In genomic region chr9:84322830-84323229, GRCh38 we compare ENCODE assay signal across 20 cellular contexts. TPM values are rescaled to one million over a fixed set of nuclear protein-coding genes. Genes with fewer than 3 reads are reported as not detected.
DNase-seq lines count a peak whose midpoint lies in the region; ATAC-seq, FAIRE-seq and TF ChIP-seq lines count a peak whose summit lies in the region.
"Had no signal": no experiment of that assay in that cellular context is flagged by ENCODE, and none has a peak within 500 bp of the region (broad histone marks: within the 10 kb centered on the region; RNA-seq: fewer than 3 reads in every experiment).

No MANE protein-coding gene starts in this region.

- H3K27ac ChIP-seq in osteoblast (ENCODE audit: low read depth, low read length): peak overlapping the region; percentile 41
- H3K27ac ChIP-seq: C4-2B had no signal

- no peak overlapping the region for H3K27ac Mint-ChIP-seq in WTC11
- H3K27ac Mint-ChIP-seq: endodermal cell; stimulated activated naive B cell treated with anti-CD40 and anti-IgM and Interleukin-4, amounts not matched to agents 10 μg/mL and 1 μg/mL and 100 μg/mL, for 72 hours had no signal

- H3K4me2 ChIP-seq in osteoblast (ENCODE audit: insufficient read depth, low read length): peak overlapping the region; percentile 30

- FAIRE-seq in GM12892 (lab: Jason Lieb, UNC): no peak
- FAIRE-seq: small intestine had no signal

- no peaks in the 10 kb centered on the region for H3K79me2 ChIP-seq in osteoblast (ENCODE audit: insufficient read depth, low read length)

- no peaks in the 10 kb centered on the region for H4K20me1 ChIP-seq in osteoblast (ENCODE audit: insufficient read depth, low read length)

- TF ChIP-seq CTCF in osteoblast (IDR thresholded peaks at IDR 0.05; ENCODE audit: extremely low read depth, low read depth, low read length) (no peak), WTC11 (IDR thresholded peaks at IDR 0.05) (no peak)

- peaks cover 32% of the 10 kb centered on the region for H3K4me1 ChIP-seq in osteoblast (ENCODE audit: insufficient read depth, low read length)

- CTCF ChIA-PET in WTC11 (lab: Charles Lee): no interaction called here

- ATAC-seq in WTC11: no peak
- no peak for ATAC-seq in GM21723 (IDR thresholded peaks at IDR 0.05; ENCODE audit: unreplicated experiment)
- ATAC-seq: heart left ventricle; stimulated activated naive B cell treated with anti-CD40 and anti-IgM and Interleukin-4, amounts not matched to agents 10 μg/mL and 1 μg/mL and 100 μg/mL, for 72 hours had no signal

- POLR2A ChIA-PET in WTC11 (lab: Charles Lee): no interaction called here

- H3K9me3 Mint-ChIP-seq in WTC11: peaks cover 1% of the 10 kb centered on the region
- H3K9me3 Mint-ChIP-seq: stimulated activated naive B cell treated with anti-CD40 and anti-IgM and Interleukin-4, amounts not matched to agents 10 μg/mL and 1 μg/mL and 100 μg/mL, for 72 hours had no signal

- H3K27me3 ChIP-seq in osteoblast (ENCODE audit: insufficient read depth, low read length): peaks cover 2% of the 10 kb centered on the region
- H3K27me3 ChIP-seq: heart left ventricle had no signal

- no peak for TF ChIP-seq POLR2A in GM12892 (IDR thresholded peaks at IDR 0.05; ENCODE audit: low read depth, low read length)

- no peak overlapping the region for H2AFZ ChIP-seq in osteoblast (ENCODE audit: low read length)

- peaks cover under 1% of the 10 kb centered on the region; the same call in 1 of the 2 replicates for H3K36me3 Mint-ChIP-seq in WTC11
- H3K36me3 Mint-ChIP-seq: stimulated activated naive B cell treated with anti-CD40 and anti-IgM and Interleukin-4, amounts not matched to agents 10 μg/mL and 1 μg/mL and 100 μg/mL, for 72 hours had no signal

- no peak overlapping the region for H3K4me3 Mint-ChIP-seq in WTC11
- H3K4me3 Mint-ChIP-seq: endodermal cell; stimulated activated naive B cell treated with anti-CD40 and anti-IgM and Interleukin-4, amounts not matched to agents 10 μg/mL and 1 μg/mL and 100 μg/mL, for 72 hours had no signal

- DNase-seq in EL (peak; percentile 84), RPMI7951 (ENCODE audit: low read depth) (peak; percentile 38), dermis blood vessel endothelial cell (peak; percentile 36), osteoblast (ENCODE audit: insufficient read length, low spot score, missing footprints) (no peak), GM12892 (ENCODE audit: insufficient read length) (no peak), T-helper 1 cell (no peak), WTC11 (ENCODE audit: low spot score) (no peak)
- DNase-seq: activated gamma-delta T cell treated with Interleukin-2 at 50 U/mL for 16 hours; DMS79; endodermal cell; H7; heart left ventricle; KBM-7; NCI-H1417 treated with DMSO at 0.1 percent for 48 hours; NCI-H446; occipital lobe; small intestine; stimulated activated naive B cell treated with anti-CD40 and anti-IgM and Interleukin-4, amounts not matched to agents 10 μg/mL and 1 μg/mL and 100 μg/mL, for 72 hours had no signal

- H3K4me1 Mint-ChIP-seq in WTC11: peaks cover 4% of the 10 kb centered on the region
- H3K4me1 Mint-ChIP-seq: endodermal cell; stimulated activated naive B cell treated with anti-CD40 and anti-IgM and Interleukin-4, amounts not matched to agents 10 μg/mL and 1 μg/mL and 100 μg/mL, for 72 hours had no signal

- H3K9me3 ChIP-seq in osteoblast (ENCODE audit: low read depth, low read length): no peaks in the 10 kb centered on the region

- H3K4me3 ChIP-seq in osteoblast (ENCODE audit: insufficient read depth, low read length): no peak overlapping the region
- H3K4me3 ChIP-seq: heart left ventricle had no signal

- H3K27me3 Mint-ChIP-seq in WTC11 (ENCODE audit: low read depth): no peaks in the 10 kb centered on the region

- H3K36me3 ChIP-seq in osteoblast (ENCODE audit: insufficient read depth, low read length): no peaks in the 10 kb centered on the region
- H3K36me3 ChIP-seq: heart left ventricle had no signal

TF ChIP-seq in WTC11, 78 proteins besides CTCF, POLR2A, EP300 and RAD21:
- no peak for TF ChIP-seq ATF6 (CRISPR knock-in tag; IDR thresholded peaks at IDR 0.05)
- no peak for TF ChIP-seq E2F4 (CRISPR knock-in tag; IDR thresholded peaks at IDR 0.05; ENCODE audit: borderline replicate concordance, low read depth)
- TF ChIP-seq MXD4 (CRISPR knock-in tag; IDR thresholded peaks at IDR 0.05; ENCODE audit: borderline replicate concordance): no peak
- TF ChIP-seq ESRRA (CRISPR knock-in tag; IDR thresholded peaks at IDR 0.05; ENCODE audit: borderline replicate concordance): no peak
- no peak for TF ChIP-seq ATF1 (CRISPR knock-in tag; IDR thresholded peaks at IDR 0.05)
- no peak for TF ChIP-seq KAT7 (CRISPR knock-in tag; IDR thresholded peaks at IDR 0.05; ENCODE audit: borderline replicate concordance)
- no peak for TF ChIP-seq JUN (CRISPR knock-in tag; IDR thresholded peaks at IDR 0.05)
- no peak for TF ChIP-seq ZNF512 (CRISPR knock-in tag; IDR thresholded peaks at IDR 0.05; ENCODE audit: borderline replicate concordance)
- no peak for TF ChIP-seq IRF1 (CRISPR knock-in tag; IDR thresholded peaks at IDR 0.05)
- TF ChIP-seq EMX1 (CRISPR knock-in tag; IDR thresholded peaks at IDR 0.05): no peak
- no peak for TF ChIP-seq TEAD4 (CRISPR knock-in tag; IDR thresholded peaks at IDR 0.05)
- no peak for TF ChIP-seq CREM (CRISPR knock-in tag; IDR thresholded peaks at IDR 0.05)
- no peak for TF ChIP-seq HMGA2 (CRISPR knock-in tag; IDR thresholded peaks at IDR 0.05)
- TF ChIP-seq ZMAT4 (CRISPR knock-in tag; IDR thresholded peaks at IDR 0.05): no peak
- no peak for TF ChIP-seq RORB (CRISPR knock-in tag; IDR thresholded peaks at IDR 0.05)
- TF ChIP-seq PREB (CRISPR knock-in tag; IDR thresholded peaks at IDR 0.05; ENCODE audit: borderline replicate concordance): no peak

RNA-seq across cellular contexts. Expression of gene SLC28A3, which starts 17.7 kb away (rescaled TPM):
- total RNA-seq in RPMI7951 (2014; rRNA removed; shearing (Covaris generic)): under 0.01 TPM in 1 of 2 replicates, not detected in the other
- total RNA-seq in dermis blood vessel endothelial cell: not detected in 2 replicates
- total RNA-seq in osteoblast: 0.59 and 0.72 TPM in 2 replicates
- polyA plus RNA-seq in GM12892 (2012; ENCODE audit: missing spikeins): 0.11 TPM
- total RNA-seq in WTC11 (2021): 0.05 TPM in 2 of 3 replicates, not detected in the other
- total RNA-seq: H7, occipital lobe had no signal

Comparison
In these comparisons a context has a peak if more than half of its experiments do, and no peak if none do; other contexts are left out.
1. DNase-seq: peak in EL (single experiment), RPMI7951 (single experiment) and dermis blood vessel endothelial cell (single experiment); none in osteoblast (single experiment), GM12892 (single experiment), T-helper 1 cell (0 of 5) and WTC11 (single experiment).